Comparison of ENCODE assay signal across 1 cellular context in the genomic region with DNA sequence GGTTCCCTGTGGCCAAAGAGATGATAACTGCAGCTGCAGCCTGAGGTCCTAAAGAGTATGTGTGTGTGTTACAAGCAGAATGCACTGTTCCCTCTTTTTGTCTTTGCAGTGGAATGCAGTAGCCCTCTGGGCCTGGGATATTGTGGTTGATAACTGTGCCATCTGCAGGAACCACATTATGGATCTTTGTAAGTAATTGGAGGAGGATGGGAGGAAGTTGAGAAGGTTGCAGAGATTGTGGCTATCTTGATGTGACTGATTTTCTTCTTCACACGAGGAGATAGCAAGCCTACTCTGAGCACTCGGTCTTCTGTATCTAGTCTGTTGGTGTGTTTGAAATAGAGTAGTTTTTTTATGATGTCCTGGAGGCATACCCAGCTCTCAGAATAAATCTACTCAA.
TF ChIP-seq lines count a peak whose summit lies in the region.

No MANE protein-coding gene starts in this region.

TF ChIP-seq in SK-N-SH treated with all-trans-retinoic acid at 6 μM for 48 hours, 23 proteins besides CTCF, POLR2A, EP300 and RAD21 (continued from another document):
- TF ChIP-seq, protein P1, sequence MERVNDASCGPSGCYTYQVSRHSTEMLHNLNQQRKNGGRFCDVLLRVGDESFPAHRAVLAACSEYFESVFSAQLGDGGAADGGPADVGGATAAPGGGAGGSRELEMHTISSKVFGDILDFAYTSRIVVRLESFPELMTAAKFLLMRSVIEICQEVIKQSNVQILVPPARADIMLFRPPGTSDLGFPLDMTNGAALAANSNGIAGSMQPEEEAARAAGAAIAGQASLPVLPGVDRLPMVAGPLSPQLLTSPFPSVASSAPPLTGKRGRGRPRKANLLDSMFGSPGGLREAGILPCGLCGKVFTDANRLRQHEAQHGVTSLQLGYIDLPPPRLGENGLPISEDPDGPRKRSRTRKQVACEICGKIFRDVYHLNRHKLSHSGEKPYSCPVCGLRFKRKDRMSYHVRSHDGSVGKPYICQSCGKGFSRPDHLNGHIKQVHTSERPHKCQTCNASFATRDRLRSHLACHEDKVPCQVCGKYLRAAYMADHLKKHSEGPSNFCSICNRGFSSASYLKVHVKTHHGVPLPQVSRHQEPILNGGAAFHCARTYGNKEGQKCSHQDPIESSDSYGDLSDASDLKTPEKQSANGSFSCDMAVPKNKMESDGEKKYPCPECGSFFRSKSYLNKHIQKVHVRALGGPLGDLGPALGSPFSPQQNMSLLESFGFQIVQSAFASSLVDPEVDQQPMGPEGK (CRISPR knock-in tag; IDR thresholded peaks at IDR 0.05; ENCODE audit: borderline replicate concordance), result no peak
- TF ChIP-seq PPARA (CRISPR knock-in tag; IDR thresholded peaks at IDR 0.05; ENCODE audit: borderline replicate concordance) (no peak), CSDC2 (CRISPR knock-in tag; IDR thresholded peaks at IDR 0.05) (no peak), TCF4 (CRISPR knock-in tag; IDR thresholded peaks at IDR 0.05; ENCODE audit: borderline replicate concordance) (no peak), RARB (CRISPR knock-in tag; IDR thresholded peaks at IDR 0.05) (no peak), GLIS3 (CRISPR knock-in tag; IDR thresholded peaks at IDR 0.05) (no peak), ZC3H10 (CRISPR knock-in tag; IDR thresholded peaks at IDR 0.05) (no peak), ZFP30 (CRISPR knock-in tag; IDR thresholded peaks at IDR 0.05) (no peak), OSR1 (CRISPR knock-in tag; IDR thresholded peaks at IDR 0.05) (no peak), ZNF565 (CRISPR knock-in tag; conservative IDR thresholded peaks at IDR 0.05; ENCODE audit: low read depth) (no peak), ZFP3 (CRISPR knock-in tag; IDR thresholded peaks at IDR 0.05) (no peak)
- TF ChIP-seq, protein P2, sequence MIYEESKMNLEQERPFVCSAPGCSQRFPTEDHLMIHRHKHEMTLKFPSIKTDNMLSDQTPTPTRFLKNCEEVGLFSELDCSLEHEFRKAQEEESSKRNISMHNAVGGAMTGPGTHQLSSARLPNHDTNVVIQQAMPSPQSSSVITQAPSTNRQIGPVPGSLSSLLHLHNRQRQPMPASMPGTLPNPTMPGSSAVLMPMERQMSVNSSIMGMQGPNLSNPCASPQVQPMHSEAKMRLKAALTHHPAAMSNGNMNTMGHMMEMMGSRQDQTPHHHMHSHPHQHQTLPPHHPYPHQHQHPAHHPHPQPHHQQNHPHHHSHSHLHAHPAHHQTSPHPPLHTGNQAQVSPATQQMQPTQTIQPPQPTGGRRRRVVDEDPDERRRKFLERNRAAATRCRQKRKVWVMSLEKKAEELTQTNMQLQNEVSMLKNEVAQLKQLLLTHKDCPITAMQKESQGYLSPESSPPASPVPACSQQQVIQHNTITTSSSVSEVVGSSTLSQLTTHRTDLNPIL (CRISPR knock-in tag; IDR thresholded peaks at IDR 0.05; ENCODE audit: low read depth), result no peak
- TF ChIP-seq, protein P3, sequence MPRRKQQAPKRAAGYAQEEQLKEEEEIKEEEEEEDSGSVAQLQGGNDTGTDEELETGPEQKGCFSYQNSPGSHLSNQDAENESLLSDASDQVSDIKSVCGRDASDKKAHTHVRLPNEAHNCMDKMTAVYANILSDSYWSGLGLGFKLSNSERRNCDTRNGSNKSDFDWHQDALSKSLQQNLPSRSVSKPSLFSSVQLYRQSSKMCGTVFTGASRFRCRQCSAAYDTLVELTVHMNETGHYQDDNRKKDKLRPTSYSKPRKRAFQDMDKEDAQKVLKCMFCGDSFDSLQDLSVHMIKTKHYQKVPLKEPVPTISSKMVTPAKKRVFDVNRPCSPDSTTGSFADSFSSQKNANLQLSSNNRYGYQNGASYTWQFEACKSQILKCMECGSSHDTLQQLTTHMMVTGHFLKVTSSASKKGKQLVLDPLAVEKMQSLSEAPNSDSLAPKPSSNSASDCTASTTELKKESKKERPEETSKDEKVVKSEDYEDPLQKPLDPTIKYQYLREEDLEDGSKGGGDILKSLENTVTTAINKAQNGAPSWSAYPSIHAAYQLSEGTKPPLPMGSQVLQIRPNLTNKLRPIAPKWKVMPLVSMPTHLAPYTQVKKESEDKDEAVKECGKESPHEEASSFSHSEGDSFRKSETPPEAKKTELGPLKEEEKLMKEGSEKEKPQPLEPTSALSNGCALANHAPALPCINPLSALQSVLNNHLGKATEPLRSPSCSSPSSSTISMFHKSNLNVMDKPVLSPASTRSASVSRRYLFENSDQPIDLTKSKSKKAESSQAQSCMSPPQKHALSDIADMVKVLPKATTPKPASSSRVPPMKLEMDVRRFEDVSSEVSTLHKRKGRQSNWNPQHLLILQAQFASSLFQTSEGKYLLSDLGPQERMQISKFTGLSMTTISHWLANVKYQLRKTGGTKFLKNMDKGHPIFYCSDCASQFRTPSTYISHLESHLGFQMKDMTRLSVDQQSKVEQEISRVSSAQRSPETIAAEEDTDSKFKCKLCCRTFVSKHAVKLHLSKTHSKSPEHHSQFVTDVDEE (CRISPR knock-in tag; IDR thresholded peaks at IDR 0.05), result no peak
- TF ChIP-seq, protein P4, sequence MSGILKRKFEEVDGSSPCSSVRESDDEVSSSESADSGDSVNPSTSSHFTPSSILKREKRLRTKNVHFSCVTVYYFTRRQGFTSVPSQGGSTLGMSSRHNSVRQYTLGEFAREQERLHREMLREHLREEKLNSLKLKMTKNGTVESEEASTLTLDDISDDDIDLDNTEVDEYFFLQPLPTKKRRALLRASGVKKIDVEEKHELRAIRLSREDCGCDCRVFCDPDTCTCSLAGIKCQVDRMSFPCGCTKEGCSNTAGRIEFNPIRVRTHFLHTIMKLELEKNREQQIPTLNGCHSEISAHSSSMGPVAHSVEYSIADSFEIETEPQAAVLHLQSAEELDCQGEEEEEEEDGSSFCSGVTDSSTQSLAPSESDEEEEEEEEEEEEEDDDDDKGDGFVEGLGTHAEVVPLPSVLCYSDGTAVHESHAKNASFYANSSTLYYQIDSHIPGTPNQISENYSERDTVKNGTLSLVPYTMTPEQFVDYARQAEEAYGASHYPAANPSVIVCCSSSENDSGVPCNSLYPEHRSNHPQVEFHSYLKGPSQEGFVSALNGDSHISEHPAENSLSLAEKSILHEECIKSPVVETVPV (CRISPR knock-in tag; IDR thresholded peaks at IDR 0.05), result no peak
TF ChIP-seq in SK-N-SH treated with all-trans-retinoic acid at 6 μM for 48 hours: peak in this region for 0.
